11 cellular contexts compared by ENCODE assay signal in the genomic region with DNA sequence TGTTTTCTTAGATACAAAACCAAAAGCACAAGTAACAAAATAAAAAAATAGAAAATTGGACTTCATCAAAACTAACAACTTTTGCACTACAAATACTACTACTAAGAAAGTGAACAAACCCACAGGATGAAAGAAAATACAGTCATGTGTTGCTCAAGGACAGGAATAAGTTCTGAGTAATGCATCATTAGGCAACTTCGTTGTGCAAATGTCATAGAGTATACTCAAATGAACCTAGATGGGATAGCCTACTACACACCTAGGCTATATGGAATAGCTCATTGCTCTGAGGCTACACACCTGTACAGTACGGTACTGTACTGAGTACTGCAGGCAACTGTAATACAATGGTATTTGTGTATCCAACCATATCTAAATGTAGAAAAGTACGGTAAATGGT.
DNase-seq lines count a peak whose midpoint lies in the region; ATAC-seq and TF ChIP-seq lines count a peak whose summit lies in the region.
"Had no signal": no experiment of that assay in that cellular context is flagged by ENCODE, and none has a peak within 500 bp of the region (broad histone marks: within the 10 kb centered on the region; RNA-seq: fewer than 3 reads in every experiment).

No MANE protein-coding gene starts in this region.

- no peak overlapping the region for H3K27ac ChIP-seq in CD4-positive, alpha-beta T cell (ENCODE audit: low read depth, low read length)

- no peak for TF ChIP-seq CTCF in CD4-positive, alpha-beta T cell (IDR thresholded peaks at IDR 0.05)
- TF ChIP-seq CTCF in natural killer cell (IDR thresholded peaks at IDR 0.05): no peak

- H3K27me3 Mint-ChIP-seq in CD4-positive, alpha-beta T cell: no peaks in the 10 kb centered on the region
- no peaks in the 10 kb centered on the region for H3K27me3 Mint-ChIP-seq in natural killer cell (ENCODE audit: low read depth in 2 of 2)

- H3K27ac Mint-ChIP-seq in CD4-positive, alpha-beta T cell: peak overlapping the region; percentile 73
- H3K27ac Mint-ChIP-seq in natural killer cell: peak overlapping the region; percentile 71 to 75

- no peaks in the 10 kb centered on the region for H3K9me3 ChIP-seq in CD4-positive, alpha-beta T cell (ENCODE audit: control insufficient read depth, low read length)

- H3K27me3 ChIP-seq in CD4-positive, alpha-beta T cell (ENCODE audit: control insufficient read depth, insufficient read depth, low read length): no peaks in the 10 kb centered on the region

- intact Hi-C loops in CD4-positive, alpha-beta T cell (cut with DNase I, micrococcal nuclease): no loop called here
- intact Hi-C loops in natural killer cell (cut with micrococcal nuclease): no loop called here

- H3K4me3 Mint-ChIP-seq in CD4-positive, alpha-beta T cell: no peak overlapping the region
- no peak overlapping the region for H3K4me3 Mint-ChIP-seq in natural killer cell

- H3K36me3 Mint-ChIP-seq in CD4-positive, alpha-beta T cell (ENCODE audit: low read depth): peaks cover 43% of the 10 kb centered on the region
- H3K36me3 Mint-ChIP-seq in natural killer cell: no peaks in the 10 kb centered on the region

- CTCF ChIA-PET in CD4-positive, alpha-beta T cell (lab: Charles Lee): interaction anchor here (0.8 kb wide), 1 partner anchor 17 kb away, joined by 4 read pairs; no protein-coding TSS in a partner anchor

- no peak for DNase-seq in CD4-positive, alpha-beta T cell
- DNase-seq in MV-4-11 (lab: John Stamatoyannopoulos, UW) (peak; percentile 56), amniotic epithelial cell (ENCODE audit: low read depth) (peak; percentile 90), natural killer cell (no peak), COLO668 (lab: John Stamatoyannopoulos, UW; ENCODE audit: unreplicated experiment) (no peak), D341Med (ENCODE audit: low spot score) (no peak), COLO829 (ENCODE audit: low spot score) (no peak), NCI-H446 treated with DMSO at 0.1 percent for 48 hours (lab: John Stamatoyannopoulos, UW) (no peak)
- DNase-seq: DMS79 treated with DMSO at 0.1 percent for 48 hours; NCI-H345; stimulated activated CD4-positive, alpha-beta T cell treated with anti-CD3 and anti-CD28 coated beads, Interleukin-2, amount 100 ng/mL, for 48 hours had no signal

- ATAC-seq in CD4-positive, alpha-beta T cell (ENCODE audit: poor library complexity): no peak
- no peak for ATAC-seq in natural killer cell

- no peaks in the 10 kb centered on the region for H3K9me3 Mint-ChIP-seq in CD4-positive, alpha-beta T cell
- H3K9me3 Mint-ChIP-seq in natural killer cell: no peaks in the 10 kb centered on the region

- POLR2A ChIA-PET in CD4-positive, alpha-beta T cell (lab: Charles Lee): no interaction called here

- peaks cover 46% of the 10 kb centered on the region for H3K4me1 Mint-ChIP-seq in CD4-positive, alpha-beta T cell (ENCODE audit: low read depth)
- H3K4me1 Mint-ChIP-seq in natural killer cell: peaks cover 43 to 59% of the 10 kb centered on the region in 2 donors

Comparison
In these comparisons a context has a peak if more than half of its experiments do, and no peak if none do; other contexts are left out.
1. DNase-seq: peak in MV-4-11 (single experiment) and amniotic epithelial cell (single experiment); none in CD4-positive, alpha-beta T cell (0 of 10), natural killer cell (single experiment), COLO668 (single experiment), D341Med (single experiment), COLO829 (single experiment) and NCI-H446 treated with DMSO at 0.1 percent for 48 hours (single experiment).